Comparison of ENCODE assay signal across 15 cellular contexts in the genomic region with DNA sequence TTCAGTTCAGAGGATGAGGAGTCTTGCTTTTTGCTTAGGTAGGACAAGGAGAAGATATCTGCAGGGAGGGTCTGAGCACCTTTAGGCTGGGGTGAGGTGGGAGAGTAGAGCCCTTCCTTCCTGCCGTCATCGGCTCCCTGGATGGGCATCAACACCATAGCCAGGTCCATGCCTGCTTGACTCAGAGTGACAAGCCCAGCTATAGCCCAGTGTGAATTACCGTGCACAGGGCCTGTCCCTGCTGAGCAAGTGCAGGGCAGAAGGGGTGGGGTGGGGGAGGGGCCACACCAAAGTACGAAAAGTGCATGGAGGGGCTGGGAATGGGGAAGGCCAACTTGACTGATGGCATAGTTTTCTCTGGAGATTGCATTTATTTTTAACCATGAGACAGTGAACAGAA. TPM values are rescaled to one million over a fixed set of nuclear protein-coding genes. Genes with fewer than 3 reads are reported as not detected.
DNase-seq lines count a peak whose midpoint lies in the region; FAIRE-seq and TF ChIP-seq lines count a peak whose summit lies in the region.
"Had no signal": no experiment of that assay in that cellular context is flagged by ENCODE, and none has a peak within 500 bp of the region (broad histone marks: within the 10 kb centered on the region; RNA-seq: fewer than 3 reads in every experiment).

No MANE protein-coding gene starts in this region.

- peak overlapping the region; percentile 53 for H3K4me3 Mint-ChIP-seq in chondrocyte (ENCODE audit: unreplicated experiment)
- no peak overlapping the region for H3K4me3 Mint-ChIP-seq in activated T-cell treated with anti-CD3 and anti-CD28 coated beads, Interleukin-2, amount 50 U/mL, for 24 hours
- H3K4me3 Mint-ChIP-seq: activated T-helper 1 cell treated with anti-CD3 and anti-CD28 coated beads, Interleukin-12 subunit alpha, Interleukin-12 subunit beta, Interleukin-2, Interleukin-4 antibody, amounts not matched to agents 30 ng/mL and 10 ng/mL and 1 ng/mL, durations not matched to agents 14 hours and 24 hours and 36 hours had no signal

- H3K4me1 ChIP-seq in liver (ENCODE audit: control insufficient read depth in 4 of 4, insufficient read depth in 4 of 4, low read length in 3 of 4) = peaks cover 0 to 20% (median 14%) of the 10 kb centered on the region in 4 donors
- H3K4me1 ChIP-seq in skeletal muscle tissue (ENCODE audit: control insufficient read depth in 3 of 3, insufficient read depth in 3 of 3, low read length in 3 of 3) = peaks cover 0 to 3% (median 2%) of the 10 kb centered on the region in 3 donors
- no peaks in the 10 kb centered on the region for H3K4me1 ChIP-seq in HAP-1

- no peak for TF ChIP-seq CTCF in chondrocyte (IDR thresholded peaks at IDR 0.05)
- no peak for TF ChIP-seq CTCF in liver (IDR thresholded peaks at IDR 0.05; ENCODE audit: low read depth, low read length, missing input control)

- H3K36me3 ChIP-seq in liver (ENCODE audit: control insufficient read depth in 4 of 4, insufficient read depth in 3 of 4, low read depth in 1 of 4, low read length in 3 of 4) (no peaks in the 10 kb centered on the region), skeletal muscle tissue (ENCODE audit: control insufficient read depth in 3 of 3, insufficient read depth in 3 of 3, low read length in 3 of 3) (no peaks in the 10 kb centered on the region), HAP-1 (replicated peaks) (no peaks in the 10 kb centered on the region)
- H3K36me3 ChIP-seq: right lobe of liver had no signal

- WGBS in liver = 77% methylated on average over 4 of the region's 4 CpGs

- H3K4me1 Mint-ChIP-seq in chondrocyte (ENCODE audit: low read depth) = peaks cover 89% of the 10 kb centered on the region
- no peaks in the 10 kb centered on the region for H3K4me1 Mint-ChIP-seq in activated T-cell treated with anti-CD3 and anti-CD28 coated beads, Interleukin-2, amount 50 U/mL, for 24 hours (ENCODE audit: low read depth)

- no peak for TF ChIP-seq POLR2A in H54 (IDR thresholded peaks at IDR 0.05; ENCODE audit: low read depth, low read length)

- TF ChIP-seq RAD21 in liver (IDR thresholded peaks at IDR 0.05) = no peak

- H3K36me3 Mint-ChIP-seq in chondrocyte (ENCODE audit: low read depth) = peaks cover 15% of the 10 kb centered on the region
- H3K36me3 Mint-ChIP-seq in activated T-cell treated with anti-CD3 and anti-CD28 coated beads, Interleukin-2, amount 50 U/mL, for 24 hours (ENCODE audit: low read depth) = no peaks in the 10 kb centered on the region

- H3K9me3 ChIP-seq in liver (ENCODE audit: control insufficient read depth in 4 of 4, low read length in 3 of 4) (peaks cover 0 to 3% (median 0%) of the 10 kb centered on the region in 4 donors), skeletal muscle tissue (ENCODE audit: control insufficient read depth in 3 of 3, low read length in 3 of 3) (peaks cover 0 to 6% (median 3%) of the 10 kb centered on the region in 3 donors), HAP-1 (peaks cover 5% of the 10 kb centered on the region; the same call in 1 of the 2 replicates)
- H3K9me3 ChIP-seq: right lobe of liver had no signal

- H3K27ac ChIP-seq in liver (ENCODE audit: low read depth in 1 of 2, low read length in 2 of 2) = peak overlapping the region; percentile 2 to 36
- peak overlapping the region; percentile 40 for H3K27ac ChIP-seq in skeletal muscle tissue (ENCODE audit: low read depth, low read length)
- H3K27ac ChIP-seq: right lobe of liver had no signal

- peak; percentile 63 for DNase-seq in H54 (ENCODE audit: insufficient read length, low spot score)
- no peak for DNase-seq in chondrocyte (ENCODE audit: low spot score)
- no peak for DNase-seq in NCI-H1092 (lab: John Stamatoyannopoulos, UW)
- DNase-seq in RKO (ENCODE audit: low spot score) = no peak
- DNase-seq in activated T-cell treated with anti-CD3 and anti-CD28 coated beads, Interleukin-2, amount 50 U/mL, for 24 hours = no peak
- DNase-seq in HAP-1 (ENCODE audit: low spot score in 2 of 2) = no peak
- DNase-seq: activated CD4-positive, alpha-beta T cell treated with anti-CD3 and anti-CD28 coated beads for 4 hours; COR-L47; Kasumi-1; right lobe of liver; substantia nigra; T-helper 1 cell had no signal

- peaks cover 18% of the 10 kb centered on the region for H3K9me3 Mint-ChIP-seq in chondrocyte (ENCODE audit: low read depth)
- H3K9me3 Mint-ChIP-seq in activated T-cell treated with anti-CD3 and anti-CD28 coated beads, Interleukin-2, amount 50 U/mL, for 24 hours = peaks cover 12% of the 10 kb centered on the region

- no peaks in the 10 kb centered on the region for H3K27me3 Mint-ChIP-seq in chondrocyte (ENCODE audit: low read depth)
- H3K27me3 Mint-ChIP-seq in activated T-cell treated with anti-CD3 and anti-CD28 coated beads, Interleukin-2, amount 50 U/mL, for 24 hours = peaks cover 5% of the 10 kb centered on the region

- FAIRE-seq in H54 (lab: Jason Lieb, UNC) = peak; percentile 57

- no peak overlapping the region for H3K9ac ChIP-seq in liver (ENCODE audit: low read depth in 1 of 2, low read length in 2 of 2)
- H3K9ac ChIP-seq in skeletal muscle tissue (ENCODE audit: low read depth in 1 of 3, low read length in 3 of 3) = no peak overlapping the region

- in situ Hi-C loops in HAP-1 (cut with MboI; ENCODE audit: low sequenced_read_pairs) = no loop called here

- H3K27me3 ChIP-seq in liver (ENCODE audit: control insufficient read depth in 4 of 4, insufficient read depth in 4 of 4, low read length in 3 of 4) (no peaks in the 10 kb centered on the region), skeletal muscle tissue (ENCODE audit: control insufficient read depth in 3 of 3, insufficient read depth in 3 of 3, low read length in 3 of 3) (no peaks in the 10 kb centered on the region), HAP-1 (ENCODE audit: low read depth) (no peaks in the 10 kb centered on the region)
- H3K27me3 ChIP-seq: right lobe of liver had no signal

- H3K27ac Mint-ChIP-seq in chondrocyte (ENCODE audit: unreplicated experiment) = peak overlapping the region; percentile 98
- H3K27ac Mint-ChIP-seq in activated T-cell treated with anti-CD3 and anti-CD28 coated beads, Interleukin-2, amount 50 U/mL, for 24 hours = no peak overlapping the region
- H3K27ac Mint-ChIP-seq: activated T-helper 1 cell treated with anti-CD3 and anti-CD28 coated beads, Interleukin-12 subunit alpha, Interleukin-12 subunit beta, Interleukin-2, Interleukin-4 antibody, amounts not matched to agents 30 ng/mL and 10 ng/mL and 1 ng/mL, durations not matched to agents 14 hours and 24 hours and 36 hours had no signal

- H3K4me3 ChIP-seq in liver (ENCODE audit: low read depth in 1 of 3, low read length in 3 of 3) (no peak overlapping the region), skeletal muscle tissue (ENCODE audit: low read length in 3 of 3) (no peak overlapping the region), HAP-1 (no peak overlapping the region)
- H3K4me3 ChIP-seq: right lobe of liver had no signal

TF ChIP-seq in liver, 16 proteins besides CTCF, POLR2A, EP300 and RAD21:
- TF ChIP-seq, protein P1, sequence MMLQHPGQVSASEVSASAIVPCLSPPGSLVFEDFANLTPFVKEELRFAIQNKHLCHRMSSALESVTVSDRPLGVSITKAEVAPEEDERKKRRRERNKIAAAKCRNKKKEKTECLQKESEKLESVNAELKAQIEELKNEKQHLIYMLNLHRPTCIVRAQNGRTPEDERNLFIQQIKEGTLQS (IDR thresholded peaks at IDR 0.05) = no peak
- TF ChIP-seq HNF4G (IDR thresholded peaks at IDR 0.05) (no peak), FOXA1 (IDR thresholded peaks at IDR 0.05) (no peak), TAF1 (conservative IDR thresholded peaks at IDR 0.05) (no peak), SP1 (IDR thresholded peaks at IDR 0.05) (no peak)
- TF ChIP-seq, protein P2, sequence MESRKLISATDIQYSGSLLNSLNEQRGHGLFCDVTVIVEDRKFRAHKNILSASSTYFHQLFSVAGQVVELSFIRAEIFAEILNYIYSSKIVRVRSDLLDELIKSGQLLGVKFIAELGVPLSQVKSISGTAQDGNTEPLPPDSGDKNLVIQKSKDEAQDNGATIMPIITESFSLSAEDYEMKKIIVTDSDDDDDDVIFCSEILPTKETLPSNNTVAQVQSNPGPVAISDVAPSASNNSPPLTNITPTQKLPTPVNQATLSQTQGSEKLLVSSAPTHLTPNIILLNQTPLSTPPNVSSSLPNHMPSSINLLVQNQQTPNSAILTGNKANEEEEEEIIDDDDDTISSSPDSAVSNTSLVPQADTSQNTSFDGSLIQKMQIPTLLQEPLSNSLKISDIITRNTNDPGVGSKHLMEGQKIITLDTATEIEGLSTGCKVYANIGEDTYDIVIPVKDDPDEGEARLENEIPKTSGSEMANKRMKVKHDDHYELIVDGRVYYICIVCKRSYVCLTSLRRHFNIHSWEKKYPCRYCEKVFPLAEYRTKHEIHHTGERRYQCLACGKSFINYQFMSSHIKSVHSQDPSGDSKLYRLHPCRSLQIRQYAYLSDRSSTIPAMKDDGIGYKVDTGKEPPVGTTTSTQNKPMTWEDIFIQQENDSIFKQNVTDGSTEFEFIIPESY (IDR thresholded peaks at IDR 0.05) = no peak
- TF ChIP-seq, protein P3, sequence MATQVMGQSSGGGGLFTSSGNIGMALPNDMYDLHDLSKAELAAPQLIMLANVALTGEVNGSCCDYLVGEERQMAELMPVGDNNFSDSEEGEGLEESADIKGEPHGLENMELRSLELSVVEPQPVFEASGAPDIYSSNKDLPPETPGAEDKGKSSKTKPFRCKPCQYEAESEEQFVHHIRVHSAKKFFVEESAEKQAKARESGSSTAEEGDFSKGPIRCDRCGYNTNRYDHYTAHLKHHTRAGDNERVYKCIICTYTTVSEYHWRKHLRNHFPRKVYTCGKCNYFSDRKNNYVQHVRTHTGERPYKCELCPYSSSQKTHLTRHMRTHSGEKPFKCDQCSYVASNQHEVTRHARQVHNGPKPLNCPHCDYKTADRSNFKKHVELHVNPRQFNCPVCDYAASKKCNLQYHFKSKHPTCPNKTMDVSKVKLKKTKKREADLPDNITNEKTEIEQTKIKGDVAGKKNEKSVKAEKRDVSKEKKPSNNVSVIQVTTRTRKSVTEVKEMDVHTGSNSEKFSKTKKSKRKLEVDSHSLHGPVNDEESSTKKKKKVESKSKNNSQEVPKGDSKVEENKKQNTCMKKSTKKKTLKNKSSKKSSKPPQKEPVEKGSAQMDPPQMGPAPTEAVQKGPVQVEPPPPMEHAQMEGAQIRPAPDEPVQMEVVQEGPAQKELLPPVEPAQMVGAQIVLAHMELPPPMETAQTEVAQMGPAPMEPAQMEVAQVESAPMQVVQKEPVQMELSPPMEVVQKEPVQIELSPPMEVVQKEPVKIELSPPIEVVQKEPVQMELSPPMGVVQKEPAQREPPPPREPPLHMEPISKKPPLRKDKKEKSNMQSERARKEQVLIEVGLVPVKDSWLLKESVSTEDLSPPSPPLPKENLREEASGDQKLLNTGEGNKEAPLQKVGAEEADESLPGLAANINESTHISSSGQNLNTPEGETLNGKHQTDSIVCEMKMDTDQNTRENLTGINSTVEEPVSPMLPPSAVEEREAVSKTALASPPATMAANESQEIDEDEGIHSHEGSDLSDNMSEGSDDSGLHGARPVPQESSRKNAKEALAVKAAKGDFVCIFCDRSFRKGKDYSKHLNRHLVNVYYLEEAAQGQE (IDR thresholded peaks at IDR 0.05) = no peak

RNA-seq across cellular contexts. Expression of a gene that starts 30.3 kb away (rescaled TPM):
- not detected in 3 replicates for total RNA-seq in chondrocyte
- not detected for total RNA-seq in liver
- under 1 TPM in 1 of 2 donors, not detected in 1; 0.64 TPM for polyA plus RNA-seq in liver
- total RNA-seq in skeletal muscle tissue = not detected
- total RNA-seq: activated T-helper 1 cell treated with anti-CD3 and anti-CD28 coated beads, Interleukin-12 subunit alpha, Interleukin-12 subunit beta, Interleukin-2, Interleukin-4 antibody, amounts not matched to agents 30 ng/mL and 10 ng/mL and 1 ng/mL, durations not matched to agents 14 hours and 24 hours and 36 hours; right lobe of liver had no signal
